Comparison of ENCODE assay signal across 19 cellular contexts in the genomic region with DNA sequence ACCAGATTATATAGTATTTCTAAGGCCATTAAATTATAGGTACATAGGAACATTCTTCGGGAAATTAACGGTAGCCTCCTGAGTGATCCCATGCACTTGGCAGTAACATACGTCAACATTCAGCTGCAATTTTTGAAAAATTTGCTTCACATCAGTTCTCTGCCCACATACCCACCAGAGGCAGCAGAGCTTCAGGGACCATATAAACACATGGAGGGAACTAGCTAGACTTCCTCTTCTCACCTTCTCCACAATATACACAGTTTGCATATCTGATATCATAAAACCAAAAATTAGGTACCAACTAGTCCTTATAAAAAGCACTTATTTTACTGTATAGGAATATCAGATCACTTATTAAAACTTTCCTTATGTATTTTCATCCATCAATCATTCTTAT. TPM values are rescaled to one million over a fixed set of nuclear protein-coding genes. Genes with fewer than 3 reads are reported as not detected.
DNase-seq lines count a peak whose midpoint lies in the region; ATAC-seq and TF ChIP-seq lines count a peak whose summit lies in the region.
"Had no signal": no experiment of that assay in that cellular context is flagged by ENCODE, and none has a peak within 500 bp of the region (broad histone marks: within the 10 kb centered on the region; RNA-seq: fewer than 3 reads in every experiment).

No MANE protein-coding gene starts in this region.

- no peaks in the 10 kb centered on the region for H3K27me3 Mint-ChIP-seq in activated T-cell treated with anti-CD3 and anti-CD28 coated beads, Interleukin-2, amount 50 U/mL, for 24 hours
- H3K27me3 Mint-ChIP-seq in naive B cell: no peaks in the 10 kb centered on the region
- no peaks in the 10 kb centered on the region for H3K27me3 Mint-ChIP-seq in natural killer cell treated with Interleukin-12 subunit alpha and Interleukin-12 subunit beta and Interleukin-15 and Interleukin-18, amount 100 ng/mL, for 72 hours
- H3K27me3 Mint-ChIP-seq: activated CD4-positive, alpha-beta memory T cell treated with anti-CD3 and anti-CD28 coated beads, Interleukin-2, amount 10 ng/mL, durations not matched to agents 7 days and 5 days had no signal

- no peak overlapping the region for H3K4me3 ChIP-seq in thyroid gland (replicated peaks in 1 of 3)
- H3K4me3 ChIP-seq: BLaER1 treated with 17β-estradiol and CSF1 and Interleukin-3, amounts not matched to agents 10 nM and 100 nM; mucosa of descending colon; right atrium auricular region had no signal

- H3K4me1 Mint-ChIP-seq in activated T-cell treated with anti-CD3 and anti-CD28 coated beads, Interleukin-2, amount 50 U/mL, for 24 hours (ENCODE audit: low read depth): peaks cover 67% of the 10 kb centered on the region
- H3K4me1 Mint-ChIP-seq in naive B cell: peaks cover 38 to 51% (median 51%) of the 10 kb centered on the region in 3 donors
- H3K4me1 Mint-ChIP-seq in natural killer cell treated with Interleukin-12 subunit alpha and Interleukin-12 subunit beta and Interleukin-15 and Interleukin-18, amount 100 ng/mL, for 72 hours (ENCODE audit: low read depth in 2 of 2): peaks cover 23 to 49% of the 10 kb centered on the region in 2 donors

- H3K9me3 ChIP-seq in thyroid gland: no peaks in the 10 kb centered on the region
- H3K9me3 ChIP-seq: BLaER1 treated with 17β-estradiol and CSF1 and Interleukin-3, amounts not matched to agents 10 nM and 100 nM; mucosa of descending colon; right atrium auricular region had no signal

- peaks cover 4 to 10% of the 10 kb centered on the region in 2 donors for H3K4me1 ChIP-seq in thyroid gland

- TF ChIP-seq CTCF in thyroid gland (IDR thresholded peaks at IDR 0.05): no peak

- H3K36me3 ChIP-seq in thyroid gland: peaks cover 0 to 6% of the 10 kb centered on the region in 2 donors

- H3K27me3 ChIP-seq in thyroid gland: no peaks in the 10 kb centered on the region
- H3K27me3 ChIP-seq: BLaER1 treated with 17β-estradiol and CSF1 and Interleukin-3, amounts not matched to agents 10 nM and 100 nM; right atrium auricular region had no signal

- intact Hi-C loops in thyroid gland (cut with DNase I): no loop called here

- H3K9me3 Mint-ChIP-seq in activated T-cell treated with anti-CD3 and anti-CD28 coated beads, Interleukin-2, amount 50 U/mL, for 24 hours: no peaks in the 10 kb centered on the region
- no peaks in the 10 kb centered on the region for H3K9me3 Mint-ChIP-seq in naive B cell
- H3K9me3 Mint-ChIP-seq in natural killer cell treated with Interleukin-12 subunit alpha and Interleukin-12 subunit beta and Interleukin-15 and Interleukin-18, amount 100 ng/mL, for 72 hours: no peaks in the 10 kb centered on the region
- H3K9me3 Mint-ChIP-seq: activated CD4-positive, alpha-beta memory T cell treated with anti-CD3 and anti-CD28 coated beads, Interleukin-2, amount 10 ng/mL, durations not matched to agents 7 days and 5 days; activated naive CD4-positive, alpha-beta T cell treated with anti-CD3 and anti-CD28 coated beads, Interleukin-2, amount 50 U/mL, for 72 hours had no signal

- peaks cover 86% of the 10 kb centered on the region for H3K36me3 Mint-ChIP-seq in activated T-cell treated with anti-CD3 and anti-CD28 coated beads, Interleukin-2, amount 50 U/mL, for 24 hours (ENCODE audit: low read depth)
- peaks cover 11 to 29% of the 10 kb centered on the region in 2 donors for H3K36me3 Mint-ChIP-seq in naive B cell
- peaks cover 30% of the 10 kb centered on the region for H3K36me3 Mint-ChIP-seq in natural killer cell treated with Interleukin-12 subunit alpha and Interleukin-12 subunit beta and Interleukin-15 and Interleukin-18, amount 100 ng/mL, for 72 hours

- DNase-seq in activated T-cell treated with anti-CD3 and anti-CD28 coated beads, Interleukin-2, amount 50 U/mL, for 24 hours: no peak
- DNase-seq in activated T-cell treated with anti-CD3 and anti-CD28 coated beads for 4 hours (no peak), OCI-M1 (lab: John Stamatoyannopoulos, UW) (peak; percentile 11), naive B cell (peak; percentile 19), thyroid gland (no peak)
- DNase-seq in natural killer cell treated with Interleukin-12 subunit alpha and Interleukin-12 subunit beta and Interleukin-15 and Interleukin-18, amount 100 ng/mL, for 72 hours (ENCODE audit: low spot score): no peak
- DNase-seq: activated CD4-positive, alpha-beta memory T cell treated with anti-CD3 and anti-CD28 coated beads, Interleukin-2, amount 10 ng/mL, durations not matched to agents 7 days and 5 days; activated T-cell treated with anti-CD3 and anti-CD28 coated beads, Interleukin-2, amount 50 U/mL, for 1 hour; DMS79; left ventricle myocardium superior; mucosa of descending colon; NCI-H146; NCI-H446 treated with DMSO at 0.1 percent for 48 hours; Right ventricle myocardium superior had no signal

- no peak overlapping the region for H3K4me3 Mint-ChIP-seq in activated T-cell treated with anti-CD3 and anti-CD28 coated beads, Interleukin-2, amount 50 U/mL, for 24 hours
- H3K4me3 Mint-ChIP-seq in naive B cell: peak overlapping the region in 1 of 8 donors; percentile 17
- H3K4me3 Mint-ChIP-seq in natural killer cell treated with Interleukin-12 subunit alpha and Interleukin-12 subunit beta and Interleukin-15 and Interleukin-18, amount 100 ng/mL, for 72 hours: no peak overlapping the region
- H3K4me3 Mint-ChIP-seq: activated CD4-positive, alpha-beta memory T cell treated with anti-CD3 and anti-CD28 coated beads, Interleukin-2, amount 10 ng/mL, durations not matched to agents 7 days and 5 days had no signal

- 95 to 98% methylated on average over 3 of the region's 3 CpGs for WGBS in thyroid gland, 2 donors

- H3K27ac Mint-ChIP-seq in activated T-cell treated with anti-CD3 and anti-CD28 coated beads, Interleukin-2, amount 50 U/mL, for 24 hours: peak overlapping the region; percentile 44
- H3K27ac Mint-ChIP-seq in naive B cell: peak overlapping the region in 1 of 6 donors; percentile 2
- no peak overlapping the region for H3K27ac Mint-ChIP-seq in natural killer cell treated with Interleukin-12 subunit alpha and Interleukin-12 subunit beta and Interleukin-15 and Interleukin-18, amount 100 ng/mL, for 72 hours
- H3K27ac Mint-ChIP-seq: activated CD4-positive, alpha-beta memory T cell treated with anti-CD3 and anti-CD28 coated beads, Interleukin-2, amount 10 ng/mL, durations not matched to agents 7 days and 5 days; activated naive CD4-positive, alpha-beta T cell treated with anti-CD3 and anti-CD28 coated beads, Interleukin-2, amount 50 U/mL, for 72 hours had no signal

- TF ChIP-seq POLR2A in thyroid gland (IDR thresholded peaks at IDR 0.05): no peak

- H3K27ac ChIP-seq in thyroid gland: no peak overlapping the region
- H3K27ac ChIP-seq: BLaER1 treated with 17β-estradiol and CSF1 and Interleukin-3, amounts not matched to agents 10 nM and 100 nM; right atrium auricular region had no signal

- peak; percentile 22 for ATAC-seq in HG03469 (IDR thresholded peaks at IDR 0.05; ENCODE audit: unreplicated experiment)
- peak; percentile 55 to 56 for ATAC-seq in naive B cell (ENCODE audit: low read depth in 2 of 2)
- ATAC-seq in natural killer cell treated with Interleukin-12 subunit alpha and Interleukin-12 subunit beta and Interleukin-15 and Interleukin-18, amount 100 ng/mL, for 72 hours: no peak
- no peak for ATAC-seq in GM18861 (IDR thresholded peaks at IDR 0.05; ENCODE audit: unreplicated experiment)
- ATAC-seq: activated naive CD4-positive, alpha-beta T cell treated with anti-CD3 and anti-CD28 coated beads, Interleukin-2, amount 50 U/mL, for 72 hours; left ventricle myocardium superior; mucosa of descending colon had no signal

RNA-seq across cellular contexts. Expression of gene PSIP1, which starts 4.8 kb away (rescaled TPM):
- polyA plus RNA-seq in naive B cell (ENCODE audit: low read depth in 6 of 6): 100 to 1,000 TPM in 1 of 6 donors, 10 to 100 TPM in 5; 38.8 to 116 (median 84.6) TPM
- 10 to 100 TPM; 45.9 to 62.3 TPM for total RNA-seq in natural killer cell treated with Interleukin-12 subunit alpha and Interleukin-12 subunit beta and Interleukin-15 and Interleukin-18, amount 100 ng/mL, for 72 hours
- 100 to 1,000 TPM in 1 of 4 donors, 10 to 100 TPM in 3; 52.9 to 103 (median 62.7) TPM for total RNA-seq in thyroid gland

RNA-seq across cellular contexts. Expression of gene CCDC171, which starts 46.9 kb away (rescaled TPM):
- polyA plus RNA-seq in naive B cell (ENCODE audit: low read depth in 6 of 6): under 1 TPM in 5 of 6 donors, not detected in 1; 0.17 to 0.62 (median 0.38) TPM
- 1 to 10 TPM; 2.0 to 3.6 TPM for total RNA-seq in natural killer cell treated with Interleukin-12 subunit alpha and Interleukin-12 subunit beta and Interleukin-15 and Interleukin-18, amount 100 ng/mL, for 72 hours
- 1 to 10 TPM; 6.2 to 9.6 (median 7.8) TPM for total RNA-seq in thyroid gland

Comparison
In these comparisons a context has a peak if more than half of its experiments do, and no peak if none do; other contexts are left out.
1. DNase-seq: peak in OCI-M1 (single experiment) and naive B cell (single experiment); none in activated T-cell treated with anti-CD3 and anti-CD28 coated beads, Interleukin-2, amount 50 U/mL, for 24 hours (single experiment), activated T-cell treated with anti-CD3 and anti-CD28 coated beads for 4 hours (single experiment), natural killer cell treated with Interleukin-12 subunit alpha and Interleukin-12 subunit beta and Interleukin-15 and Interleukin-18, amount 100 ng/mL, for 72 hours (single experiment) and thyroid gland (0 of 2).
2. ATAC-seq: peak in HG03469 (single experiment) and naive B cell (2 of 2); none in natural killer cell treated with Interleukin-12 subunit alpha and Interleukin-12 subunit beta and Interleukin-15 and Interleukin-18, amount 100 ng/mL, for 72 hours (0 of 2) and GM18861 (single experiment).